Comparison of ENCODE assay signal across 1 cellular context in the genomic region with DNA sequence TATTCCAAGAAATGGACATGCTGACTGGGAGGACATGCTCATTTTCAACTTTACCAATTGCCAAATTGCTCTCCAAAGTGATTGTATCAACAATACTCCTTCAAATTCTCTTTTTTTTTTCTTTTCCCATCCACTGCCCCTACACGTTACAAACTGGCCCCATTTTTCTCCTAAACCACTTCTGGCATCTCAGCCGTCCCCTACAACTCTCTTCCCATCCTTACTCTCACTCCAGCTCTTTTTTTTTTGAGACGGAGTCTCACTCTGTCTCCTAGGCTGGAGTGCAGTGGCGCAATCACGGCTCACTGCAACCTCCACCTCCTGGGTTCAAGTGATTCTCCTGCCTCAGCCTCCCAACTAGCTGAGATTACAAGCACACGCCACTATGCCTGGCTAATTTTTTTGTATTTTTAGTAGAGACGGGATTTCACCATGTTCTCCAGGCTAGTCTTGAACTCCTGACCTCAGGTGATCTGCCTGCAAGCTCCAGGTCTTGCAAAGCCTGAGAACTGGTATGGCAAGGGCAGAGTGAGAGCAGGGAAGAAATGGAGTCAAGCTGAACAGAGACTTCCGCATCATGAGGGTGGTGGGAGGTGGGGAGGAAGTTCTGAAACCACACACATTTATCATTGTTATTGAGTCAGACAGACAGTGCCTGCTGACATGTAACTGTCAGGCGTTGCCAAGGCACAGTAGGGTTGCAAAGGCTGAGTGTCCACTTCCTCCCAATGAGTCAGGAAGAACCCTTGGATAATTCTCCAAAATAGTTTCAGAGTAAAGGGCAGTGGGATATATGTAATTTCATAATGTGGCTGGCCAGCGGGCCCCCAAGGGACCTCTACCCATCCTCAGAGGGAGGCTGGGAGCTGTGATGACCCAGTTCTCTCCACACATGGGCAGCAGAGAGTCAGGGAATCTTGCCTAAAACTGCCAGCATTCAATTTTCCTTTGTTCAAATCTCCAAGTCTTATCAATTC.
A peak's percentile ranks its signal among the peaks of the same experiment; 100 is the strongest.
TF ChIP-seq lines count a peak whose summit lies in the region.

No MANE protein-coding gene starts in this region.

TF ChIP-seq in K562, 482 proteins besides CTCF, POLR2A, EP300 and RAD21 (continued from another document and continues in another):
- TF ChIP-seq, protein P1, sequence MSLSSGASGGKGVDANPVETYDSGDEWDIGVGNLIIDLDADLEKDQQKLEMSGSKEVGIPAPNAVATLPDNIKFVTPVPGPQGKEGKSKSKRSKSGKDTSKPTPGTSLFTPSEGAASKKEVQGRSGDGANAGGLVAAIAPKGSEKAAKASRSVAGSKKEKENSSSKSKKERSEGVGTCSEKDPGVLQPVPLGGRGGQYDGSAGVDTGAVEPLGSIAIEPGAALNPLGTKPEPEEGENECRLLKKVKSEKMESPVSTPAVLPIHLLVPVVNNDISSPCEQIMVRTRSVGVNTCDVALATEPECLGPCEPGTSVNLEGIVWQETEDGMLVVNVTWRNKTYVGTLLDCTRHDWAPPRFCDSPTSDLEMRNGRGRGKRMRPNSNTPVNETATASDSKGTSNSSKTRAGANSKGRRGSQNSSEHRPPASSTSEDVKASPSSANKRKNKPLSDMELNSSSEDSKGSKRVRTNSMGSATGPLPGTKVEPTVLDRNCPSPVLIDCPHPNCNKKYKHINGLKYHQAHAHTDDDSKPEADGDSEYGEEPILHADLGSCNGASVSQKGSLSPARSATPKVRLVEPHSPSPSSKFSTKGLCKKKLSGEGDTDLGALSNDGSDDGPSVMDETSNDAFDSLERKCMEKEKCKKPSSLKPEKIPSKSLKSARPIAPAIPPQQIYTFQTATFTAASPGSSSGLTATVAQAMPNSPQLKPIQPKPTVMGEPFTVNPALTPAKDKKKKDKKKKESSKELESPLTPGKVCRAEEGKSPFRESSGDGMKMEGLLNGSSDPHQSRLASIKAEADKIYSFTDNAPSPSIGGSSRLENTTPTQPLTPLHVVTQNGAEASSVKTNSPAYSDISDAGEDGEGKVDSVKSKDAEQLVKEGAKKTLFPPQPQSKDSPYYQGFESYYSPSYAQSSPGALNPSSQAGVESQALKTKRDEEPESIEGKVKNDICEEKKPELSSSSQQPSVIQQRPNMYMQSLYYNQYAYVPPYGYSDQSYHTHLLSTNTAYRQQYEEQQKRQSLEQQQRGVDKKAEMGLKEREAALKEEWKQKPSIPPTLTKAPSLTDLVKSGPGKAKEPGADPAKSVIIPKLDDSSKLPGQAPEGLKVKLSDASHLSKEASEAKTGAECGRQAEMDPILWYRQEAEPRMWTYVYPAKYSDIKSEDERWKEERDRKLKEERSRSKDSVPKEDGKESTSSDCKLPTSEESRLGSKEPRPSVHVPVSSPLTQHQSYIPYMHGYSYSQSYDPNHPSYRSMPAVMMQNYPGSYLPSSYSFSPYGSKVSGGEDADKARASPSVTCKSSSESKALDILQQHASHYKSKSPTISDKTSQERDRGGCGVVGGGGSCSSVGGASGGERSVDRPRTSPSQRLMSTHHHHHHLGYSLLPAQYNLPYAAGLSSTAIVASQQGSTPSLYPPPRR (CRISPR knock-in tag; IDR thresholded peaks at IDR 0.05; ENCODE audit: borderline replicate concordance), result peak; percentile 42; the same call in 1 of the 2 replicates
- TF ChIP-seq DMBX1 (CRISPR knock-in tag; IDR thresholded peaks at IDR 0.05; ENCODE audit: borderline replicate concordance), result peak; percentile 17; the same call in 1 of the 2 replicates
- no peak for TF ChIP-seq CREB5 (CRISPR knock-in tag; IDR thresholded peaks at IDR 0.05)
- TF ChIP-seq IRF2 (CRISPR knock-in tag; IDR thresholded peaks at IDR 0.05), result no peak
- TF ChIP-seq SP2 (IDR thresholded peaks at IDR 0.05; ENCODE audit: extremely low read depth, low read depth, low read length, poor library complexity, severe bottlenecking), result no peak
- no peak for TF ChIP-seq ZNF133 (CRISPR knock-in tag; IDR thresholded peaks at IDR 0.05)
- TF ChIP-seq, protein P2, sequence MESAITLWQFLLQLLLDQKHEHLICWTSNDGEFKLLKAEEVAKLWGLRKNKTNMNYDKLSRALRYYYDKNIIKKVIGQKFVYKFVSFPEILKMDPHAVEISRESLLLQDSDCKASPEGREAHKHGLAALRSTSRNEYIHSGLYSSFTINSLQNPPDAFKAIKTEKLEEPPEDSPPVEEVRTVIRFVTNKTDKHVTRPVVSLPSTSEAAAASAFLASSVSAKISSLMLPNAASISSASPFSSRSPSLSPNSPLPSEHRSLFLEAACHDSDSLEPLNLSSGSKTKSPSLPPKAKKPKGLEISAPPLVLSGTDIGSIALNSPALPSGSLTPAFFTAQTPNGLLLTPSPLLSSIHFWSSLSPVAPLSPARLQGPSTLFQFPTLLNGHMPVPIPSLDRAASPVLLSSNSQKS (CRISPR knock-in tag; IDR thresholded peaks at IDR 0.05), result no peak
- peak; percentile 90 for TF ChIP-seq ZNF584 (CRISPR knock-in tag; IDR thresholded peaks at IDR 0.05; ENCODE audit: low read depth)
- TF ChIP-seq HCFC1 (IDR thresholded peaks at IDR 0.05; ENCODE audit: low read depth, low read length), result no peak
- no peak for TF ChIP-seq CGGBP1 (CRISPR knock-in tag; IDR thresholded peaks at IDR 0.05)
- TF ChIP-seq NRF1 (conservative IDR thresholded peaks at IDR 0.05 in 1 of 2, IDR thresholded peaks at IDR 0.05 in 1 of 2), result 0 out of 4 replicates have a peak, but pooled peaks of 1 of the 2 experiments have one; percentile 38
- no peak; the same call in 1 of the 2 replicates for TF ChIP-seq MEF2D (tag; conservative IDR thresholded peaks at IDR 0.05; ENCODE audit: low read depth)
- TF ChIP-seq, protein P3, sequence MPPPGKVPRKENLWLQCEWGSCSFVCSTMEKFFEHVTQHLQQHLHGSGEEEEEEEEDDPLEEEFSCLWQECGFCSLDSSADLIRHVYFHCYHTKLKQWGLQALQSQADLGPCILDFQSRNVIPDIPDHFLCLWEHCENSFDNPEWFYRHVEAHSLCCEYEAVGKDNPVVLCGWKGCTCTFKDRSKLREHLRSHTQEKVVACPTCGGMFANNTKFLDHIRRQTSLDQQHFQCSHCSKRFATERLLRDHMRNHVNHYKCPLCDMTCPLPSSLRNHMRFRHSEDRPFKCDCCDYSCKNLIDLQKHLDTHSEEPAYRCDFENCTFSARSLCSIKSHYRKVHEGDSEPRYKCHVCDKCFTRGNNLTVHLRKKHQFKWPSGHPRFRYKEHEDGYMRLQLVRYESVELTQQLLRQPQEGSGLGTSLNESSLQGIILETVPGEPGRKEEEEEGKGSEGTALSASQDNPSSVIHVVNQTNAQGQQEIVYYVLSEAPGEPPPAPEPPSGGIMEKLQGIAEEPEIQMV (tag; conservative IDR thresholded peaks at IDR 0.05; ENCODE audit: low read depth), result no peak
- TF ChIP-seq FOSL1 (tag; conservative IDR thresholded peaks at IDR 0.05), result peak; percentile 97
- TF ChIP-seq SLC30A9 (CRISPR knock-in tag; IDR thresholded peaks at IDR 0.05), result no peak
- TF ChIP-seq BACH1 (tag; IDR thresholded peaks at IDR 0.05), result peak; percentile 63; the same call in 1 of the 2 replicates
- no peak for TF ChIP-seq KHSRP (IDR thresholded peaks at IDR 0.05)
- TF ChIP-seq TGIF2 (CRISPR knock-in tag; IDR thresholded peaks at IDR 0.05), result no peak
- peak; percentile 53; the same call in 1 of the 2 replicates for TF ChIP-seq EHMT2 (IDR thresholded peaks at IDR 0.05)
- peak; percentile 88 for TF ChIP-seq RFX1 (IDR thresholded peaks at IDR 0.05)
- TF ChIP-seq TCFL5 (CRISPR knock-in tag; conservative IDR thresholded peaks at IDR 0.05), result 0 out of 2 replicates have a peak, but pooled peaks have one; percentile 31
- no peak for TF ChIP-seq CBFA2T2 (conservative IDR thresholded peaks at IDR 0.05)
- no peak for TF ChIP-seq RBM17 (IDR thresholded peaks at IDR 0.05; ENCODE audit: borderline replicate concordance, low read depth, low read length)
- peak; percentile 54; the same call in 1 of the 2 replicates for TF ChIP-seq POLR2H (tag; IDR thresholded peaks at IDR 0.05; ENCODE audit: low read depth)
- no peak for TF ChIP-seq ZNF76 (CRISPR knock-in tag; IDR thresholded peaks at IDR 0.05; ENCODE audit: borderline replicate concordance)
- no peak for TF ChIP-seq FOXK1 (CRISPR knock-in tag; IDR thresholded peaks at IDR 0.05; ENCODE audit: borderline replicate concordance)
- peak; percentile 83 for TF ChIP-seq CREM (IDR thresholded peaks at IDR 0.05; ENCODE audit: low read depth)
- no peak for TF ChIP-seq SIRT6 (IDR thresholded peaks at IDR 0.05; ENCODE audit: low read depth, low read length)
- TF ChIP-seq ARID1B (IDR thresholded peaks at IDR 0.05), result peak; percentile 88
- TF ChIP-seq, protein P4, sequence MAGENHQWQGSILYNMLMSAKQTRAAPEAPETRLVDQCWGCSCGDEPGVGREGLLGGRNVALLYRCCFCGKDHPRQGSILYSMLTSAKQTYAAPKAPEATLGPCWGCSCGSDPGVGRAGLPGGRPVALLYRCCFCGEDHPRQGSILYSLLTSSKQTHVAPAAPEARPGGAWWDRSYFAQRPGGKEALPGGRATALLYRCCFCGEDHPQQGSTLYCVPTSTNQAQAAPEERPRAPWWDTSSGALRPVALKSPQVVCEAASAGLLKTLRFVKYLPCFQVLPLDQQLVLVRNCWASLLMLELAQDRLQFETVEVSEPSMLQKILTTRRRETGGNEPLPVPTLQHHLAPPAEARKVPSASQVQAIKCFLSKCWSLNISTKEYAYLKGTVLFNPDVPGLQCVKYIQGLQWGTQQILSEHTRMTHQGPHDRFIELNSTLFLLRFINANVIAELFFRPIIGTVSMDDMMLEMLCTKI (IDR thresholded peaks at IDR 0.05; ENCODE audit: partially characterized antibody), result no peak
- TF ChIP-seq ZC3H11A (IDR thresholded peaks at IDR 0.05; ENCODE audit: low read depth, low read length), result 0 out of 2 replicates have a peak, but pooled peaks have one; percentile 12
- TF ChIP-seq ZNF717 (CRISPR knock-in tag; IDR thresholded peaks at IDR 0.05), result no peak
- no peak for TF ChIP-seq SREBF1 (IDR thresholded peaks at IDR 0.05; ENCODE audit: borderline replicate concordance, low read depth, low read length)
- TF ChIP-seq, protein P5, sequence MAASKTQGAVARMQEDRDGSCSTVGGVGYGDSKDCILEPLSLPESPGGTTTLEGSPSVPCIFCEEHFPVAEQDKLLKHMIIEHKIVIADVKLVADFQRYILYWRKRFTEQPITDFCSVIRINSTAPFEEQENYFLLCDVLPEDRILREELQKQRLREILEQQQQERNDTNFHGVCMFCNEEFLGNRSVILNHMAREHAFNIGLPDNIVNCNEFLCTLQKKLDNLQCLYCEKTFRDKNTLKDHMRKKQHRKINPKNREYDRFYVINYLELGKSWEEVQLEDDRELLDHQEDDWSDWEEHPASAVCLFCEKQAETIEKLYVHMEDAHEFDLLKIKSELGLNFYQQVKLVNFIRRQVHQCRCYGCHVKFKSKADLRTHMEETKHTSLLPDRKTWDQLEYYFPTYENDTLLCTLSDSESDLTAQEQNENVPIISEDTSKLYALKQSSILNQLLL (CRISPR knock-in tag; IDR thresholded peaks at IDR 0.05; ENCODE audit: borderline replicate concordance), result no peak
- peak; percentile 23 to 90; a peak in 2 of 4 replicates for TF ChIP-seq RCOR1 (IDR thresholded peaks at IDR 0.05; ENCODE audit: borderline replicate concordance in 1 of 2, low read depth in 2 of 2, low read length in 2 of 2)
- TF ChIP-seq PYGO2 (tag; IDR thresholded peaks at IDR 0.05), result peak; percentile 44; the same call in 1 of the 2 replicates
- TF ChIP-seq POLR2AphosphoS5 (IDR thresholded peaks at IDR 0.05; ENCODE audit: control insufficient read depth, insufficient read depth, low read depth, low read length), result no peak
- no peak for TF ChIP-seq MED1 (CRISPR knock-in tag; IDR thresholded peaks at IDR 0.05; ENCODE audit: borderline replicate concordance)
- TF ChIP-seq SAP30 (IDR thresholded peaks at IDR 0.05; ENCODE audit: borderline replicate concordance, insufficient read depth, low read depth, low read length, poor library complexity, severe bottlenecking), result no peak
- no peak for TF ChIP-seq FOXJ2 (tag; IDR thresholded peaks at IDR 0.05)
- peak; percentile 20; the same call in 1 of the 2 replicates for TF ChIP-seq MAFK (IDR thresholded peaks at IDR 0.05; ENCODE audit: low read length)
- TF ChIP-seq ZNF316 (IDR thresholded peaks at IDR 0.05), result no peak
- TF ChIP-seq ZNF766 (CRISPR knock-in tag; conservative IDR thresholded peaks at IDR 0.05), result peak; percentile 94
- no peak for TF ChIP-seq ZNF778 (CRISPR knock-in tag; IDR thresholded peaks at IDR 0.05)
- no peak for TF ChIP-seq CBX5 (IDR thresholded peaks at IDR 0.05; ENCODE audit: borderline replicate concordance, low read depth)
- TF ChIP-seq ELK1 (CRISPR knock-in tag; IDR thresholded peaks at IDR 0.05), result no peak
- TF ChIP-seq SAFB2 (IDR thresholded peaks at IDR 0.05; ENCODE audit: borderline replicate concordance, low read depth, low read length, severe bottlenecking), result no peak
- no peak for TF ChIP-seq ZBTB7A (IDR thresholded peaks at IDR 0.05; ENCODE audit: borderline replicate concordance, control insufficient read depth, low read depth, low read length)
- no peak for TF ChIP-seq NCOA2 (IDR thresholded peaks at IDR 0.05; ENCODE audit: partially characterized antibody in 2 of 2)
- TF ChIP-seq KDM5B (IDR thresholded peaks at IDR 0.05; ENCODE audit: insufficient replicate concordance, low read depth, low read length), result peak; percentile 31
- TF ChIP-seq MYNN (IDR thresholded peaks at IDR 0.05), result no peak; the same call in 1 of the 2 replicates
- no peak for TF ChIP-seq MYNN (CRISPR knock-in tag; IDR thresholded peaks at IDR 0.05)
- no peak for TF ChIP-seq ETS2 (tag; IDR thresholded peaks at IDR 0.05; ENCODE audit: borderline replicate concordance, poor library complexity, severe bottlenecking)
- TF ChIP-seq SOX6 (IDR thresholded peaks at IDR 0.05), result peak; percentile 86
